ENCODE assay signal across 8 cellular contexts in genomic region chr12:3727877-3728632, GRCh38. TPM values are rescaled to one million over a fixed set of nuclear protein-coding genes. Genes with fewer than 3 reads are reported as not detected.
DNase-seq lines count a peak whose midpoint lies in the region; ATAC-seq and TF ChIP-seq lines count a peak whose summit lies in the region.

No MANE protein-coding gene starts in this region.

- no peak overlapping the region for H3K4me3 ChIP-seq in WERI-Rb-1 (ENCODE audit: low read depth, low read length)

- H3K27ac Mint-ChIP-seq in activated T-cell treated with anti-CD3 and anti-CD28 coated beads, Interleukin-2, amount 50 U/mL, for 72 hours, result peak overlapping the region; percentile 63
- H3K27ac Mint-ChIP-seq in naive thymus-derived CD8-positive, alpha-beta T cell, result peak overlapping the region in 9 of 10 donors; percentile 65 to 94 (median 83)

- H3K36me3 ChIP-seq in WERI-Rb-1, result no peaks in the 10 kb centered on the region; the same call in 1 of the 2 replicates

- ATAC-seq in GM19351 (IDR thresholded peaks at IDR 0.05; ENCODE audit: unreplicated experiment), result peak; percentile 95
- peak; percentile 72 for ATAC-seq in HG03571 (IDR thresholded peaks at IDR 0.05; ENCODE audit: unreplicated experiment)
- ATAC-seq in activated T-cell treated with anti-CD3 and anti-CD28 coated beads, Interleukin-2, amount 50 U/mL, for 72 hours (replicated peaks in 1 of 2), result peak; percentile 93 to 94
- ATAC-seq in naive thymus-derived CD8-positive, alpha-beta T cell, result peak; percentile 61 to 85
- ATAC-seq in HG02840 (IDR thresholded peaks at IDR 0.05; ENCODE audit: low FRiP score, unreplicated experiment), result no peak

- H3K4me3 Mint-ChIP-seq in activated T-cell treated with anti-CD3 and anti-CD28 coated beads, Interleukin-2, amount 50 U/mL, for 72 hours, result peak overlapping the region; percentile 59 to 77
- H3K4me3 Mint-ChIP-seq in naive thymus-derived CD8-positive, alpha-beta T cell, result peak overlapping the region in 9 of 10 donors; percentile 12 to 70 (median 42)

- H3K9me3 Mint-ChIP-seq in activated T-cell treated with anti-CD3 and anti-CD28 coated beads, Interleukin-2, amount 50 U/mL, for 72 hours, result peaks cover 1 to 4% of the 10 kb centered on the region in 2 donors
- peaks cover 0 to 15% (median 0%) of the 10 kb centered on the region in 9 donors for H3K9me3 Mint-ChIP-seq in naive thymus-derived CD8-positive, alpha-beta T cell

- peaks cover 13 to 18% of the 10 kb centered on the region in 2 donors for H3K36me3 Mint-ChIP-seq in activated T-cell treated with anti-CD3 and anti-CD28 coated beads, Interleukin-2, amount 50 U/mL, for 72 hours (ENCODE audit: insufficient read depth in 2 of 2)
- H3K36me3 Mint-ChIP-seq in naive thymus-derived CD8-positive, alpha-beta T cell, result peaks cover 19 to 68% (median 48%) of the 10 kb centered on the region in 3 donors

- H3K4me1 Mint-ChIP-seq in activated T-cell treated with anti-CD3 and anti-CD28 coated beads, Interleukin-2, amount 50 U/mL, for 72 hours (ENCODE audit: low read depth), result peaks cover 47% of the 10 kb centered on the region
- H3K4me1 Mint-ChIP-seq in naive thymus-derived CD8-positive, alpha-beta T cell, result peaks cover 19 to 49% (median 40%) of the 10 kb centered on the region in 4 donors

- DNase-seq in CD1c-positive myeloid dendritic cell (ENCODE audit: extremely low spot score) (peak; percentile 35), WERI-Rb-1 (no peak), cerebellum (ENCODE audit: low spot score) (no peak)
- peak; percentile 59 to 71 for DNase-seq in activated T-cell treated with anti-CD3 and anti-CD28 coated beads, Interleukin-2, amount 50 U/mL, for 72 hours
- peak in 5 of 10 donors; percentile 23 to 62 (median 53) for DNase-seq in naive thymus-derived CD8-positive, alpha-beta T cell

- no peak for TF ChIP-seq CTCF in WERI-Rb-1 (IDR thresholded peaks at IDR 0.05; ENCODE audit: low read depth, low read length)

- H3K27ac ChIP-seq in WERI-Rb-1, result no peak overlapping the region

- H3K9me3 ChIP-seq in WERI-Rb-1 (ENCODE audit: severe bottlenecking), result no peaks in the 10 kb centered on the region

- H3K27me3 ChIP-seq in WERI-Rb-1 (ENCODE audit: insufficient read depth, low read depth, severe bottlenecking), result no peaks in the 10 kb centered on the region

- POLR2A ChIA-PET in naive thymus-derived CD8-positive, alpha-beta T cell (lab: Charles Lee), result no interaction called here

- no peaks in the 10 kb centered on the region for H3K27me3 Mint-ChIP-seq in activated T-cell treated with anti-CD3 and anti-CD28 coated beads, Interleukin-2, amount 50 U/mL, for 72 hours (ENCODE audit: low read depth)
- no peaks in the 10 kb centered on the region for H3K27me3 Mint-ChIP-seq in naive thymus-derived CD8-positive, alpha-beta T cell

RNA-seq across cellular contexts. Expression of gene CRACR2A, which starts 24.9 kb away (rescaled TPM):
- 10 to 100 TPM; 20.0 to 25.5 TPM for total RNA-seq in activated T-cell treated with anti-CD3 and anti-CD28 coated beads, Interleukin-2, amount 50 U/mL, for 72 hours
- 10 to 100 TPM; 25.3 to 26.3 TPM for total RNA-seq in naive thymus-derived CD8-positive, alpha-beta T cell
- 10 to 100 TPM in 2 of 3 donors, 1 to 10 TPM in 1; 7.7 to 17.2 (median 16.3) TPM for polyA plus RNA-seq in naive thymus-derived CD8-positive, alpha-beta T cell
- 5.4 TPM for total RNA-seq in cerebellum

Comparison
In these comparisons a context has a peak if more than half of its experiments do, and no peak if none do; other contexts are left out.
1. DNase-seq: peak in CD1c-positive myeloid dendritic cell (single experiment) and activated T-cell treated with anti-CD3 and anti-CD28 coated beads, Interleukin-2, amount 50 U/mL, for 72 hours (2 of 2); none in WERI-Rb-1 (single experiment) and cerebellum (single experiment).